31 cellular contexts compared by ENCODE assay signal in the genomic region with DNA sequence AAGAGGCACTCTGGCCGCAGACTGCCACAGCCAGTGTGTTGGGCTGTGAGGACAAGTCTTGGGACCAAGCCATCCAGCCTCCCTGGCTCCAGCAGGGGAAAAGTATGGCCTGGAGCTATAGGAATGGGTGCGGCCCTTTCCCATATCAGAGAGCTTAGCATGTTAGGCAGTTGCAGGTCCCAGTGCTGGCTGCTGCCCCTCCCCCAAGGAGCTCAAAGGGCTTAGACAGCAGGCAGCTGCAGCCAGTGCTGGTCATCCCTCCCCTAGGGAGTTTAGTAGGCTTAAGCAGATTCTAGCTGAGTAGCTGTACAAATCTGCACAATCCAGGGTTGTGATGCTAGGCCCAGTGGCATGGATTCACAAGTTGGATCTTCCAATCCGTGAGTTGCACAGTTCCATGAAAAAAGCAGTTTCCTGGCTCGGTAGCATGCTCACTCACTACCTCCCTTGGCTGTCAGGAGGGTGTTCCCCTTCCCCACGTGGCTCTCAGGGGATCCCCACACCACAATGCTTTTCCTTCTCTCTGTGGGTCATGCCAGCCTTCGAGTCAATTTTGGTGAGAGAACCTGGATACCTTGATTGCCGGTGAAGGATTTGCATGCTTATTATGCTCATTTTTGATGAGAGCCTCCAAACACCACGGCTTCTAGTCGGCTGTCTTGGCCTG.
DNase-seq lines count a peak whose midpoint lies in the region; ATAC-seq and TF ChIP-seq lines count a peak whose summit lies in the region.
"Had no signal": no experiment of that assay in that cellular context is flagged by ENCODE, and none has a peak within 500 bp of the region (broad histone marks: within the 10 kb centered on the region; RNA-seq: fewer than 3 reads in every experiment).

No MANE protein-coding gene starts in this region.

- H3K27me3 Mint-ChIP-seq in Caco-2 (ENCODE audit: insufficient read depth, unreplicated experiment), result no peaks in the 10 kb centered on the region
- no peaks in the 10 kb centered on the region; the same call in 1 of the 2 replicates for H3K27me3 Mint-ChIP-seq in WTC11 (ENCODE audit: low read depth)
- H3K27me3 Mint-ChIP-seq: activated CD4-positive, alpha-beta memory T cell treated with anti-CD3 and anti-CD28 coated beads, Interleukin-2, amount 10 ng/mL, durations not matched to agents 7 days and 5 days; activated naive CD4-positive, alpha-beta T cell treated with anti-CD3 and anti-CD28 coated beads, Interleukin-2, amount 10 ng/mL, durations not matched to agents 7 days and 5 days; natural killer cell treated with Interleukin-12 subunit alpha and Interleukin-12 subunit beta and Interleukin-15 and Interleukin-18, amount 100 ng/mL, for 72 hours; stimulated activated naive B cell treated with anti-CD40 and anti-IgM and Interleukin-4, amounts not matched to agents 10 μg/mL and 1 μg/mL and 100 μg/mL, for 72 hours had no signal

- H3K4ac ChIP-seq in mesenchymal stem cell (ENCODE audit: low read depth in 1 of 2, low read length in 2 of 2), result no peak overlapping the region

- POLR2A ChIA-PET in Caco-2 (lab: Charles Lee) (no interaction called here), WTC11 (lab: Charles Lee) (no interaction called here)

- intact Hi-C loops in Caco-2 (cut with micrococcal nuclease; ENCODE audit: unreplicated experiment) (no loop called here), thyroid gland (cut with DNase I) (no loop called here), lower leg skin (cut with DNase I; ENCODE audit: low total_unique reads) (no loop called here)

- H4K91ac ChIP-seq in mesenchymal stem cell (ENCODE audit: low read length), result peak overlapping the region; percentile 35

- H2BK15ac ChIP-seq in mesenchymal stem cell (ENCODE audit: low read depth, poor library complexity, severe bottlenecking), result no peak overlapping the region

- H3K4me3 Mint-ChIP-seq in Caco-2 (ENCODE audit: unreplicated experiment) (no peak overlapping the region), WTC11 (no peak overlapping the region)
- H3K4me3 Mint-ChIP-seq: activated CD4-positive, alpha-beta memory T cell treated with anti-CD3 and anti-CD28 coated beads, Interleukin-2, amount 10 ng/mL, durations not matched to agents 7 days and 5 days; activated naive CD4-positive, alpha-beta T cell treated with anti-CD3 and anti-CD28 coated beads, Interleukin-2, amount 10 ng/mL, durations not matched to agents 7 days and 5 days; natural killer cell treated with Interleukin-12 subunit alpha and Interleukin-12 subunit beta and Interleukin-15 and Interleukin-18, amount 100 ng/mL, for 72 hours; stimulated activated naive B cell treated with anti-CD40 and anti-IgM and Interleukin-4, amounts not matched to agents 10 μg/mL and 1 μg/mL and 100 μg/mL, for 72 hours had no signal

- H2BK5ac ChIP-seq in mesenchymal stem cell (ENCODE audit: low read depth, low read length, poor library complexity, severe bottlenecking), result no peak overlapping the region

- 64% methylated on average over 9 of the region's 9 CpGs for WGBS in mesenchymal stem cell
- WGBS in thyroid gland, 2 donors, result 76 to 77% methylated on average over 8 of the region's 9 CpGs
- 61 to 75% methylated on average over 9 of the region's 9 CpGs for WGBS in lower leg skin, 2 donors

- H3K27ac ChIP-seq in mesenchymal stem cell (ENCODE audit: low read length, poor library complexity, severe bottlenecking), result no peak overlapping the region
- no peak overlapping the region for H3K27ac ChIP-seq in thyroid gland
- H3K27ac ChIP-seq: adrenal gland, C4-2B, esophagus muscularis mucosa, foreskin keratinocyte, heart left ventricle, upper lobe of left lung had no signal

- H3K14ac ChIP-seq in mesenchymal stem cell (ENCODE audit: low read length in 2 of 2), result no peak overlapping the region

- H3K9ac ChIP-seq in mesenchymal stem cell (ENCODE audit: low read length), result no peak overlapping the region

- H2BK12ac ChIP-seq in mesenchymal stem cell (ENCODE audit: low read length in 2 of 2), result no peak overlapping the region

- H4K8ac ChIP-seq in mesenchymal stem cell (ENCODE audit: low read length), result no peak overlapping the region

- ATAC-seq in WTC11, result peak; percentile 63
- ATAC-seq: foreskin keratinocyte; heart left ventricle; mucosa of descending colon; natural killer cell treated with Interleukin-12 subunit alpha and Interleukin-12 subunit beta and Interleukin-15 and Interleukin-18, amount 100 ng/mL, for 72 hours; stimulated activated naive B cell treated with anti-CD40 and anti-IgM and Interleukin-4, amounts not matched to agents 10 μg/mL and 1 μg/mL and 100 μg/mL, for 72 hours had no signal

- H3K36me3 ChIP-seq in Caco-2 (ENCODE audit: control insufficient read depth, insufficient read depth, low read length) (no peaks in the 10 kb centered on the region), mesenchymal stem cell (ENCODE audit: control insufficient read depth in 1 of 2, insufficient read depth in 2 of 2, low read depth in 1 of 2, low read length in 2 of 2) (no peaks in the 10 kb centered on the region), thyroid gland (no peaks in the 10 kb centered on the region)
- H3K36me3 ChIP-seq: adrenal gland, esophagus muscularis mucosa, heart left ventricle, upper lobe of left lung had no signal

- no peaks in the 10 kb centered on the region for H3K27me3 ChIP-seq in Caco-2 (replicated peaks; ENCODE audit: control insufficient read depth, insufficient read depth, low read length)
- no peaks in the 10 kb centered on the region for H3K27me3 ChIP-seq in mesenchymal stem cell (ENCODE audit: control insufficient read depth in 1 of 2, insufficient read depth in 1 of 2, low read length in 2 of 2)
- no peaks in the 10 kb centered on the region for H3K27me3 ChIP-seq in thyroid gland
- H3K27me3 ChIP-seq: adrenal gland, esophagus muscularis mucosa, foreskin keratinocyte, heart left ventricle, upper lobe of left lung had no signal

- H3K4me1 ChIP-seq in Caco-2 (no peaks in the 10 kb centered on the region), mesenchymal stem cell (ENCODE audit: control insufficient read depth, insufficient read depth, low read depth, low read length) (no peaks in the 10 kb centered on the region), thyroid gland (no peaks in the 10 kb centered on the region)
- H3K4me1 ChIP-seq: adrenal gland, esophagus muscularis mucosa, foreskin keratinocyte, heart left ventricle, upper lobe of left lung had no signal

- TF ChIP-seq CTCF in Caco-2 (IDR thresholded peaks at IDR 0.05; ENCODE audit: insufficient read depth in 1 of 2, low read depth in 1 of 2, low read length in 1 of 2, severe bottlenecking in 1 of 2, unreplicated experiment in 1 of 2) (no peak), WTC11 (IDR thresholded peaks at IDR 0.05) (no peak), thyroid gland (IDR thresholded peaks at IDR 0.05) (no peak), lower leg skin (IDR thresholded peaks at IDR 0.05) (no peak)

- no peak overlapping the region for H3K4me2 ChIP-seq in mesenchymal stem cell (ENCODE audit: low read length, poor library complexity, severe bottlenecking)

- TF ChIP-seq POLR2A in thyroid gland (IDR thresholded peaks at IDR 0.05) (no peak), lower leg skin (IDR thresholded peaks at IDR 0.05) (no peak)

- H3K9me3 Mint-ChIP-seq in Caco-2 (ENCODE audit: unreplicated experiment) (no peaks in the 10 kb centered on the region), WTC11 (peaks cover 17% of the 10 kb centered on the region)

- no peaks in the 10 kb centered on the region for H3K9me3 ChIP-seq in Caco-2
- H3K9me3 ChIP-seq in mesenchymal stem cell (ENCODE audit: control insufficient read depth, low read length), result no peaks in the 10 kb centered on the region
- no peaks in the 10 kb centered on the region for H3K9me3 ChIP-seq in thyroid gland
- H3K9me3 ChIP-seq: adrenal gland, mucosa of descending colon had no signal

- H3K4me3 ChIP-seq in Caco-2 (ENCODE audit: low read depth, low read length) (no peak overlapping the region), mesenchymal stem cell (ENCODE audit: insufficient read depth in 1 of 2, low read depth in 1 of 2, low read length in 2 of 2) (no peak overlapping the region), thyroid gland (replicated peaks in 1 of 3) (no peak overlapping the region), lower leg skin (ENCODE audit: low read depth, poor library complexity, severe bottlenecking) (no peak overlapping the region)
- H3K4me3 ChIP-seq: adrenal gland, esophagus muscularis mucosa, heart left ventricle, lung, mucosa of descending colon, upper lobe of left lung had no signal

- CTCF ChIA-PET in Caco-2 (lab: Charles Lee) (no interaction called here), WTC11 (lab: Charles Lee) (no interaction called here)

- no TSS peak for BruUV-seq in Caco-2 (replicated peaks; lab: Mats Ljungman, UMichigan)

- peak; percentile 10 to 51 for DNase-seq in Caco-2
- peak; percentile 64 to 93 for DNase-seq in NCI-H524 (lab: John Stamatoyannopoulos, UW)
- peak; percentile 21 for DNase-seq in WTC11 (ENCODE audit: low spot score)
- DNase-seq in mesenchymal stem cell, result no peak
- DNase-seq in NCI-H2171 treated with DMSO at 0.1 percent for 48 hours (lab: John Stamatoyannopoulos, UW), result no peak
- DNase-seq in thyroid gland, result no peak
- no peak for DNase-seq in stimulated activated CD8-positive, alpha-beta memory T cell treated with anti-CD3 and anti-CD28 coated beads, Interleukin-4, amount 100 ng/mL, for 48 hours
- no peak for DNase-seq in lower leg skin (ENCODE audit: low spot score in 2 of 2)
- DNase-seq: 8988T; activated CD4-positive, alpha-beta memory T cell treated with anti-CD3 and anti-CD28 coated beads, Interleukin-2, amount 10 ng/mL, durations not matched to agents 7 days and 5 days; activated CD8-positive, alpha-beta memory T cell treated with anti-CD3 and anti-CD28 coated beads, Interleukin-2, amount 50 U/mL, for 4 hours; activated naive CD4-positive, alpha-beta T cell treated with anti-CD3 and anti-CD28 coated beads, Interleukin-2, amount 10 ng/mL, durations not matched to agents 7 days and 5 days; adrenal gland; central memory CD4-positive, alpha-beta T cell; COR-L47; dermis blood vessel endothelial cell; DMS79; foreskin keratinocyte; H7; heart left ventricle; IMR-90; mucosa of descending colon; MV-4-11; NCI-H146; stimulated activated naive B cell treated with anti-CD40 and anti-IgM and Interleukin-4, amounts not matched to agents 10 μg/mL and 1 μg/mL and 100 μg/mL, for 72 hours; substantia nigra; upper lobe of left lung had no signal

- no peak overlapping the region for H3K23ac ChIP-seq in mesenchymal stem cell (ENCODE audit: low read length in 2 of 2)

- H3K27ac Mint-ChIP-seq in Caco-2 (ENCODE audit: unreplicated experiment), result no peak overlapping the region
- H3K27ac Mint-ChIP-seq in WTC11, result no peak overlapping the region
- H3K27ac Mint-ChIP-seq: activated CD4-positive, alpha-beta memory T cell treated with anti-CD3 and anti-CD28 coated beads, Interleukin-2, amount 10 ng/mL, durations not matched to agents 7 days and 5 days; activated naive CD4-positive, alpha-beta T cell treated with anti-CD3 and anti-CD28 coated beads, Interleukin-2, amount 10 ng/mL, durations not matched to agents 7 days and 5 days; natural killer cell treated with Interleukin-12 subunit alpha and Interleukin-12 subunit beta and Interleukin-15 and Interleukin-18, amount 100 ng/mL, for 72 hours; stimulated activated naive B cell treated with anti-CD40 and anti-IgM and Interleukin-4, amounts not matched to agents 10 μg/mL and 1 μg/mL and 100 μg/mL, for 72 hours had no signal

- H3K79me1 ChIP-seq in mesenchymal stem cell (replicated peaks; ENCODE audit: low read length, poor library complexity, severe bottlenecking), result no peaks in the 10 kb centered on the region

- H2AK5ac ChIP-seq in mesenchymal stem cell (ENCODE audit: low read length, severe bottlenecking), result no peak overlapping the region

- H3K18ac ChIP-seq in mesenchymal stem cell (ENCODE audit: low read depth in 1 of 2, low read length in 2 of 2), result no peak overlapping the region

- no peak overlapping the region for H2AFZ ChIP-seq in mesenchymal stem cell (ENCODE audit: low read depth, low read length)

- H2BK120ac ChIP-seq in mesenchymal stem cell (ENCODE audit: low read depth, low read length), result no peak overlapping the region

- H3K36me3 Mint-ChIP-seq in Caco-2 (ENCODE audit: insufficient read depth, unreplicated experiment) (no peaks in the 10 kb centered on the region), WTC11 (no peaks in the 10 kb centered on the region)
- H3K36me3 Mint-ChIP-seq: activated naive CD4-positive, alpha-beta T cell treated with anti-CD3 and anti-CD28 coated beads, Interleukin-2, amount 10 ng/mL, durations not matched to agents 7 days and 5 days; stimulated activated naive B cell treated with anti-CD40 and anti-IgM and Interleukin-4, amounts not matched to agents 10 μg/mL and 1 μg/mL and 100 μg/mL, for 72 hours had no signal

- no peaks in the 10 kb centered on the region for H3K4me1 Mint-ChIP-seq in Caco-2 (ENCODE audit: low read depth, unreplicated experiment)
- peaks cover 11% of the 10 kb centered on the region for H3K4me1 Mint-ChIP-seq in WTC11
- H3K4me1 Mint-ChIP-seq: activated CD4-positive, alpha-beta memory T cell treated with anti-CD3 and anti-CD28 coated beads, Interleukin-2, amount 10 ng/mL, durations not matched to agents 7 days and 5 days; activated naive CD4-positive, alpha-beta T cell treated with anti-CD3 and anti-CD28 coated beads, Interleukin-2, amount 10 ng/mL, durations not matched to agents 7 days and 5 days; stimulated activated naive B cell treated with anti-CD40 and anti-IgM and Interleukin-4, amounts not matched to agents 10 μg/mL and 1 μg/mL and 100 μg/mL, for 72 hours had no signal

Comparison
In these comparisons a context has a peak if more than half of its experiments do, and no peak if none do; other contexts are left out.
1. DNase-seq: peak in Caco-2 (2 of 2), NCI-H524 (2 of 2) and WTC11 (single experiment); none in mesenchymal stem cell (single experiment), NCI-H2171 treated with DMSO at 0.1 percent for 48 hours (single experiment), thyroid gland (0 of 2), stimulated activated CD8-positive, alpha-beta memory T cell treated with anti-CD3 and anti-CD28 coated beads, Interleukin-4, amount 100 ng/mL, for 48 hours (single experiment) and lower leg skin (0 of 2).